Comparison of ENCODE assay signal across 18 cellular contexts in genomic region chr6:71197267-71197666, GRCh38.
DNase-seq lines count a peak whose midpoint lies in the region; ATAC-seq and TF ChIP-seq lines count a peak whose summit lies in the region.
"Had no signal": no experiment of that assay in that cellular context is flagged by ENCODE, and none has a peak within 500 bp of the region (broad histone marks: within the 10 kb centered on the region; RNA-seq: fewer than 3 reads in every experiment).

No MANE protein-coding gene starts in this region.

- H3K36me3 Mint-ChIP-seq in stimulated activated naive B cell treated with anti-CD40 and anti-IgM and Interleukin-4, amounts not matched to agents 10 μg/mL and 1 μg/mL and 100 μg/mL, for 72 hours: peaks cover 0 to 2% of the 10 kb centered on the region in 2 donors
- H3K36me3 Mint-ChIP-seq: naive thymus-derived CD4-positive, alpha-beta T cell had no signal

- ATAC-seq in stimulated activated naive B cell treated with anti-CD40 and anti-IgM and Interleukin-4, amounts not matched to agents 10 μg/mL and 1 μg/mL and 100 μg/mL, for 72 hours (replicated peaks): no peak
- ATAC-seq in left cardiac atrium: no peak
- ATAC-seq: left ventricle myocardium superior; naive thymus-derived CD4-positive, alpha-beta T cell had no signal

- H3K9me3 Mint-ChIP-seq in stimulated activated naive B cell treated with anti-CD40 and anti-IgM and Interleukin-4, amounts not matched to agents 10 μg/mL and 1 μg/mL and 100 μg/mL, for 72 hours: peaks cover 0 to 2% of the 10 kb centered on the region in 2 donors
- H3K9me3 Mint-ChIP-seq: activated naive CD4-positive, alpha-beta T cell treated with anti-CD3 and anti-CD28 coated beads for 36 hours had no signal

- H3K4me3 Mint-ChIP-seq in stimulated activated naive B cell treated with anti-CD40 and anti-IgM and Interleukin-4, amounts not matched to agents 10 μg/mL and 1 μg/mL and 100 μg/mL, for 72 hours: no peak overlapping the region
- H3K4me3 Mint-ChIP-seq: activated naive CD4-positive, alpha-beta T cell treated with anti-CD3 and anti-CD28 coated beads for 36 hours; naive thymus-derived CD4-positive, alpha-beta T cell had no signal

- intact Hi-C loops in left cardiac atrium (cut with DNase I): loop anchor here (5.0 to 10.0 kb wide), 3 partner anchors 48 to 315 kb away; no protein-coding TSS in a partner anchor

- H3K27me3 ChIP-seq in brain microvascular endothelial cell (replicated peaks): no peaks in the 10 kb centered on the region
- H3K27me3 ChIP-seq: vagina had no signal

- no peaks in the 10 kb centered on the region for H3K27me3 Mint-ChIP-seq in stimulated activated naive B cell treated with anti-CD40 and anti-IgM and Interleukin-4, amounts not matched to agents 10 μg/mL and 1 μg/mL and 100 μg/mL, for 72 hours

- WGBS in mesodermal cell (ENCODE audit: insufficient coverage in 2 of 2), 2 experiments: 88 to 95% methylated on average over 5 to 6 of the region's 7 CpGs

- no peak overlapping the region for H3K4me3 ChIP-seq in brain microvascular endothelial cell (ENCODE audit: low read depth, low read length)
- H3K4me3 ChIP-seq in mesodermal cell (ENCODE audit: extremely low read depth, insufficient read depth, low read length, poor library complexity, severe bottlenecking): no peak overlapping the region
- H3K4me3 ChIP-seq: HAP-1, vagina had no signal

- H3K4me1 ChIP-seq in mesodermal cell (ENCODE audit: control insufficient read depth, insufficient read depth, low read length, poor library complexity, severe bottlenecking): peaks cover 9% of the 10 kb centered on the region
- H3K4me1 ChIP-seq: vagina had no signal

- TF ChIP-seq CTCF in brain microvascular endothelial cell (IDR thresholded peaks at IDR 0.05; ENCODE audit: low read depth, low read length, missing control alignments): no peak

- no peak overlapping the region for H3K27ac Mint-ChIP-seq in stimulated activated naive B cell treated with anti-CD40 and anti-IgM and Interleukin-4, amounts not matched to agents 10 μg/mL and 1 μg/mL and 100 μg/mL, for 72 hours
- H3K27ac Mint-ChIP-seq: activated naive CD4-positive, alpha-beta T cell treated with anti-CD3 and anti-CD28 coated beads for 36 hours; naive thymus-derived CD4-positive, alpha-beta T cell had no signal

- H3K4me1 Mint-ChIP-seq in stimulated activated naive B cell treated with anti-CD40 and anti-IgM and Interleukin-4, amounts not matched to agents 10 μg/mL and 1 μg/mL and 100 μg/mL, for 72 hours: peaks cover 5 to 9% of the 10 kb centered on the region in 2 donors
- H3K4me1 Mint-ChIP-seq: naive thymus-derived CD4-positive, alpha-beta T cell had no signal

- in situ Hi-C loops in ACHN (cut with HindIII; ENCODE audit: low pct_ligation_motif_present, low pct_unique_long_range_greater_than_20kb, low sequenced_read_pairs): no loop called here
- in situ Hi-C loops in brain microvascular endothelial cell (cut with HindIII; ENCODE audit: low pct_ligation_motif_present, low sequenced_read_pairs): loop anchor here (10.0 kb wide), 1 partner anchor 148 kb away; no protein-coding TSS in a partner anchor

- peak; percentile 88 for DNase-seq in ACHN
- peak; percentile 3 for DNase-seq in HT1080 (ENCODE audit: low read depth)
- peak; percentile 6 for DNase-seq in brain microvascular endothelial cell
- no peak for DNase-seq in stimulated activated naive B cell treated with anti-CD40 and anti-IgM and Interleukin-4, amounts not matched to agents 10 μg/mL and 1 μg/mL and 100 μg/mL, for 72 hours
- no peak for DNase-seq in left cardiac atrium
- no peak for DNase-seq in DMS79 treated with DMSO at 0.1 percent for 48 hours (lab: John Stamatoyannopoulos, UW)
- no peak for DNase-seq in NCI-H510A (lab: John Stamatoyannopoulos, UW)
- DNase-seq: activated CD4-positive, alpha-beta T cell treated with anti-CD3 and anti-CD28 coated beads for 48 hours; activated naive CD4-positive, alpha-beta T cell treated with anti-CD3 and anti-CD28 coated beads for 36 hours; GDM1; left ventricle myocardium superior; naive thymus-derived CD4-positive, alpha-beta T cell; NCI-H226; SHP77; T1000 had no signal

- peak overlapping the region; percentile 73 for H3K27ac ChIP-seq in brain microvascular endothelial cell
- peak overlapping the region; percentile 10 for H3K27ac ChIP-seq in mesodermal cell (ENCODE audit: low read depth, low read length, severe bottlenecking)
- H3K27ac ChIP-seq: vagina had no signal

- H3K36me3 ChIP-seq in brain microvascular endothelial cell (replicated peaks) (no peaks in the 10 kb centered on the region), mesodermal cell (ENCODE audit: control insufficient read depth, insufficient read depth, low read length) (no peaks in the 10 kb centered on the region)
- H3K36me3 ChIP-seq: HAP-1, vagina had no signal

- H3K9me3 ChIP-seq in mesodermal cell (ENCODE audit: control insufficient read depth, low read length): no peaks in the 10 kb centered on the region
- H3K9me3 ChIP-seq: HAP-1, vagina had no signal

Comparison
In these comparisons a context has a peak if more than half of its experiments do, and no peak if none do; other contexts are left out.
1. DNase-seq: peak in ACHN (single experiment), HT1080 (single experiment) and brain microvascular endothelial cell (single experiment); none in stimulated activated naive B cell treated with anti-CD40 and anti-IgM and Interleukin-4, amounts not matched to agents 10 μg/mL and 1 μg/mL and 100 μg/mL, for 72 hours (single experiment), left cardiac atrium (single experiment), DMS79 treated with DMSO at 0.1 percent for 48 hours (single experiment) and NCI-H510A (single experiment).